Comparison of ENCODE assay signal across 33 cellular contexts in genomic region chr6:156258981-156259380, GRCh38.
"Had no signal": no experiment of that assay in that cellular context is flagged by ENCODE, and none has a peak within 500 bp of the region (broad histone marks: within the 10 kb centered on the region; RNA-seq: fewer than 3 reads in every experiment).

No MANE protein-coding gene starts in this region.

- H3K27me3 ChIP-seq: MG63 had no signal

- DNase-seq: Karpas-422, Kasumi-1, MG63, MM.1S, MV-4-11, NCI-H1048, NCI-H1092, NCI-H1092 treated with DMSO at 0.1 percent for 48 hours, NCI-H1105, NCI-H1105 treated with DMSO at 0.1 percent for 48 hours, NCI-H1417, NCI-H1417 treated with DMSO at 0.1 percent for 48 hours, NCI-H1436, NCI-H1436 treated with DMSO at 0.1 percent for 48 hours, NCI-H146, NCI-H1694, NCI-H1694 treated with DMSO at 0.1 percent for 48 hours, NCI-H187, NCI-H187 treated with DMSO at 0.1 percent for 48 hours, NCI-H1930, NCI-H2029, NCI-H2081, NCI-H2081 treated with DMSO at 0.1 percent for 48 hours, NCI-H2107, NCI-H2171, NCI-H2171 treated with DMSO at 0.1 percent for 48 hours, NCI-H2227 treated with DMSO at 0.1 percent for 48 hours, NCI-H226, NCI-H345, NCI-H446, NCI-H446 treated with DMSO at 0.1 percent for 48 hours, NCI-H510A had no signal

- H3K9me3 ChIP-seq: MG63 had no signal

- H3K27ac ChIP-seq: KMS-11 had no signal

- H3K36me3 ChIP-seq: MG63 had no signal

- H3K4me3 ChIP-seq: MG63 had no signal

- H3K4me2 ChIP-seq: KMS-11 had no signal
